In the genomic region with DNA sequence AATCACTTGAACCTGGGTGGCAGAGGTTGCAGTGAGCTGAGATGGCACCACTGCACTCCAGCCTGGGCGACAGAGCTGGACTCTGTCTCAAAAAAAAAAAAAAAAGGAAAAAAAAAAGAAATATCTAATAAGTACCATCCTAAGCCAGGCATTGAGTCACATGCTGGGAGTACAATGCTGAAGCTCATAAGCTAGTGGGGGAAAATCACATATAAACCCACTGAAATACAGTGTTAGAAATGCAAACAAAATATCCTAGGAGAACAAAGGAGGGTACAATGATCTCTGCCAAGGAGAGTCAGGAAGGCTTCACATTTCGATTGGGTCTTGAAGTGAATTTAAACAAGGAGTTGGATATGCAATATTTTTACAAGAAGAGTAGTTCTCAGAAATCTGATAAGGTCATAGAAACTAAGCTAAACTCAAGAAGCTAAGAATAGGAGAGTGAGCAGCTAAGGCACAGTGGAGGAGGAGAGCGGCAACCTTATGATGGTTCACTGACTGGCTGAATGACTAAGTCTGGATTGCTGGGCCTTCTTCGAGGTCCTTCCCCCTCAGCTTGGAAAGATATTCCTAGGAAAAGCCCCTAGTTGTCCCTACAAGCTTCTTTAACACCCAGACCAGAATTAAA, we compare ENCODE assay signal across 14 cellular contexts.
DNase-seq lines count a peak whose midpoint lies in the region; FAIRE-seq and TF ChIP-seq lines count a peak whose summit lies in the region.
"Had no signal": no experiment of that assay in that cellular context is flagged by ENCODE, and none has a peak within 500 bp of the region (broad histone marks: within the 10 kb centered on the region; RNA-seq: fewer than 3 reads in every experiment).

No MANE protein-coding gene starts in this region.

- H2AFZ ChIP-seq in neural progenitor cell (replicated peaks), result no peak overlapping the region
- H2AFZ ChIP-seq: GM23338 had no signal

- H3F3A ChIP-seq in neural progenitor cell (ENCODE audit: low read depth), result no peaks in the 10 kb centered on the region

- no peak overlapping the region for H3K9ac ChIP-seq in neural progenitor cell

- no peak overlapping the region for H3K4me3 Mint-ChIP-seq in activated naive CD4-positive, alpha-beta T cell treated with anti-CD3 and anti-CD28 coated beads, Interleukin-2, amount 10 ng/mL, durations not matched to agents 7 days and 5 days
- no peak overlapping the region for H3K4me3 Mint-ChIP-seq in activated naive CD4-positive, alpha-beta T cell treated with anti-CD3 and anti-CD28 coated beads for 36 hours
- H3K4me3 Mint-ChIP-seq in neural progenitor cell, result no peak overlapping the region
- H3K4me3 Mint-ChIP-seq: GM23338 had no signal

- peaks cover 25% of the 10 kb centered on the region for H3K36me3 Mint-ChIP-seq in activated naive CD4-positive, alpha-beta T cell treated with anti-CD3 and anti-CD28 coated beads, Interleukin-2, amount 10 ng/mL, durations not matched to agents 7 days and 5 days
- H3K36me3 Mint-ChIP-seq in activated naive CD4-positive, alpha-beta T cell treated with anti-CD3 and anti-CD28 coated beads for 36 hours (ENCODE audit: low read depth), result peaks cover 5% of the 10 kb centered on the region
- peaks cover 5% of the 10 kb centered on the region for H3K36me3 Mint-ChIP-seq in neural progenitor cell

- no peaks in the 10 kb centered on the region for H4K20me1 ChIP-seq in neural progenitor cell (ENCODE audit: low read depth)

- H3K4me1 ChIP-seq in neural progenitor cell (no peaks in the 10 kb centered on the region), Peyer's patch (no peaks in the 10 kb centered on the region)
- H3K4me1 ChIP-seq: lower lobe of right lung had no signal

- H3K27me3 Mint-ChIP-seq in activated naive CD4-positive, alpha-beta T cell treated with anti-CD3 and anti-CD28 coated beads, Interleukin-2, amount 10 ng/mL, durations not matched to agents 7 days and 5 days, result no peaks in the 10 kb centered on the region
- H3K27me3 Mint-ChIP-seq in activated naive CD4-positive, alpha-beta T cell treated with anti-CD3 and anti-CD28 coated beads for 36 hours (ENCODE audit: low read depth), result no peaks in the 10 kb centered on the region
- H3K27me3 Mint-ChIP-seq in neural progenitor cell (ENCODE audit: insufficient read depth, low read depth), result no peaks in the 10 kb centered on the region

- H3K36me3 ChIP-seq in neural progenitor cell (no peaks in the 10 kb centered on the region), Peyer's patch (peaks cover 0 to 7% (median 0%) of the 10 kb centered on the region in 3 donors)
- H3K36me3 ChIP-seq: lower lobe of right lung had no signal

- H3K4me2 ChIP-seq in neural progenitor cell, result no peak overlapping the region
- H3K4me2 ChIP-seq: GM23338 had no signal

- peaks cover 15% of the 10 kb centered on the region for H3K4me1 Mint-ChIP-seq in activated naive CD4-positive, alpha-beta T cell treated with anti-CD3 and anti-CD28 coated beads, Interleukin-2, amount 10 ng/mL, durations not matched to agents 7 days and 5 days
- peaks cover 3% of the 10 kb centered on the region for H3K4me1 Mint-ChIP-seq in activated naive CD4-positive, alpha-beta T cell treated with anti-CD3 and anti-CD28 coated beads for 36 hours (ENCODE audit: low read depth)
- H3K4me1 Mint-ChIP-seq in neural progenitor cell, result no peaks in the 10 kb centered on the region

- CTCF ChIA-PET in activated naive CD4-positive, alpha-beta T cell treated with anti-CD3 and anti-CD28 coated beads, Interleukin-2, amount 10 ng/mL, durations not matched to agents 7 days and 5 days (lab: Charles Lee), result no interaction called here
- CTCF ChIA-PET in activated naive CD4-positive, alpha-beta T cell treated with anti-CD3 and anti-CD28 coated beads for 36 hours (lab: Charles Lee), result interaction anchor here (0.7 kb wide), 1 partner anchor 256 kb away, joined by 3 read pairs; no protein-coding TSS in a partner anchor

- no peak for TF ChIP-seq CTCF in neural progenitor cell (IDR thresholded peaks at IDR 0.05)
- TF ChIP-seq CTCF in Peyer's patch (IDR thresholded peaks at IDR 0.05), result no peak

- no peak overlapping the region for H3K4me3 ChIP-seq in neural progenitor cell
- H3K4me3 ChIP-seq in Peyer's patch, result no peak overlapping the region
- H3K4me3 ChIP-seq: GM23338, lower lobe of right lung had no signal

- H3K27me3 ChIP-seq in neural progenitor cell (no peaks in the 10 kb centered on the region), Peyer's patch (no peaks in the 10 kb centered on the region)

- H3K9me3 ChIP-seq in neural progenitor cell (ENCODE audit: low read depth) (no peaks in the 10 kb centered on the region), Peyer's patch (no peaks in the 10 kb centered on the region)
- H3K9me3 ChIP-seq: lower lobe of right lung had no signal

- H3K79me2 ChIP-seq in neural progenitor cell (ENCODE audit: low read depth), result no peaks in the 10 kb centered on the region

- H3K27ac ChIP-seq in neural progenitor cell (no peak overlapping the region), Peyer's patch (no peak overlapping the region)
- H3K27ac ChIP-seq: HL-60, lower lobe of right lung had no signal

- no peaks in the 10 kb centered on the region for H3K9me3 Mint-ChIP-seq in activated naive CD4-positive, alpha-beta T cell treated with anti-CD3 and anti-CD28 coated beads, Interleukin-2, amount 10 ng/mL, durations not matched to agents 7 days and 5 days
- no peaks in the 10 kb centered on the region for H3K9me3 Mint-ChIP-seq in activated naive CD4-positive, alpha-beta T cell treated with anti-CD3 and anti-CD28 coated beads for 36 hours
- H3K9me3 Mint-ChIP-seq in neural progenitor cell, result no peaks in the 10 kb centered on the region
- H3K9me3 Mint-ChIP-seq: GM23338 had no signal

- H3K27ac Mint-ChIP-seq in activated naive CD4-positive, alpha-beta T cell treated with anti-CD3 and anti-CD28 coated beads, Interleukin-2, amount 10 ng/mL, durations not matched to agents 7 days and 5 days, result peak overlapping the region; percentile 30
- no peak overlapping the region for H3K27ac Mint-ChIP-seq in activated naive CD4-positive, alpha-beta T cell treated with anti-CD3 and anti-CD28 coated beads for 36 hours
- H3K27ac Mint-ChIP-seq in neural progenitor cell, result no peak overlapping the region
- H3K27ac Mint-ChIP-seq: GM23338 had no signal

- peak; percentile 25 for DNase-seq in activated naive CD4-positive, alpha-beta T cell treated with anti-CD3 and anti-CD28 coated beads, Interleukin-2, amount 10 ng/mL, durations not matched to agents 7 days and 5 days
- DNase-seq in activated naive CD4-positive, alpha-beta T cell treated with anti-CD3 and anti-CD28 coated beads for 36 hours, result no peak
- DNase-seq in amniotic stem cell (lab: John Stamatoyannopoulos, UW), result peak; percentile 51
- DNase-seq in kidney tubule cell (ENCODE audit: low spot score), result peak; percentile 20
- DNase-seq in RCC 7860 (ENCODE audit: low spot score), result no peak
- DNase-seq in neural progenitor cell (ENCODE audit: low spot score), result no peak
- no peak for DNase-seq in Peyer's patch
- DNase-seq in GM03348 (ENCODE audit: low spot score), result no peak
- DNase-seq: DMS153; lower lobe of right lung; NCI-H2171; stimulated activated CD8-positive, alpha-beta memory T cell treated with anti-CD3 and anti-CD28 coated beads, Interleukin-4, amount 100 ng/mL, for 48 hours had no signal

- intact Hi-C loops in activated naive CD4-positive, alpha-beta T cell treated with anti-CD3 and anti-CD28 coated beads for 36 hours (cut with micrococcal nuclease), result no loop called here

- FAIRE-seq in RCC 7860 (lab: Jason Lieb, UNC), result no peak

- TF ChIP-seq POLR2A in Peyer's patch (IDR thresholded peaks at IDR 0.05), result no peak

Comparison
In these comparisons a context has a peak if more than half of its experiments do, and no peak if none do; other contexts are left out.
1. DNase-seq: peak in activated naive CD4-positive, alpha-beta T cell treated with anti-CD3 and anti-CD28 coated beads, Interleukin-2, amount 10 ng/mL, durations not matched to agents 7 days and 5 days (single experiment), amniotic stem cell (single experiment) and kidney tubule cell (single experiment); none in activated naive CD4-positive, alpha-beta T cell treated with anti-CD3 and anti-CD28 coated beads for 36 hours (single experiment), RCC 7860 (single experiment), neural progenitor cell (single experiment), Peyer's patch (0 of 3) and GM03348 (single experiment).